1 cellular context compared by ENCODE assay signal in genomic region chr3:132136334-132136716, GRCh38.
TF ChIP-seq lines count a peak whose summit lies in the region.

No MANE protein-coding gene starts in this region.

TF ChIP-seq in IMR-90, 13 proteins besides CTCF, POLR2A, EP300 and RAD21:
- TF ChIP-seq BHLHE40 (IDR thresholded peaks at IDR 0.05; ENCODE audit: low read depth, low read length), result no peak
- no peak for TF ChIP-seq CHD1 (IDR thresholded peaks at IDR 0.05; ENCODE audit: low read depth, low read length)
- no peak for TF ChIP-seq RCOR1 (IDR thresholded peaks at IDR 0.05; ENCODE audit: insufficient replicate concordance, low read length)
- TF ChIP-seq USF2 (IDR thresholded peaks at IDR 0.05; ENCODE audit: low read depth, low read length), result no peak
- no peak for TF ChIP-seq NFE2L2 (IDR thresholded peaks at IDR 0.05; ENCODE audit: low read depth, low read length)
- TF ChIP-seq FOS (IDR thresholded peaks at IDR 0.05; ENCODE audit: low read depth, low read length), result no peak
- no peak for TF ChIP-seq ELK1 (IDR thresholded peaks at IDR 0.05; ENCODE audit: borderline replicate concordance, low read depth, low read length)
